1 cellular context compared by ENCODE assay signal in the genomic region with DNA sequence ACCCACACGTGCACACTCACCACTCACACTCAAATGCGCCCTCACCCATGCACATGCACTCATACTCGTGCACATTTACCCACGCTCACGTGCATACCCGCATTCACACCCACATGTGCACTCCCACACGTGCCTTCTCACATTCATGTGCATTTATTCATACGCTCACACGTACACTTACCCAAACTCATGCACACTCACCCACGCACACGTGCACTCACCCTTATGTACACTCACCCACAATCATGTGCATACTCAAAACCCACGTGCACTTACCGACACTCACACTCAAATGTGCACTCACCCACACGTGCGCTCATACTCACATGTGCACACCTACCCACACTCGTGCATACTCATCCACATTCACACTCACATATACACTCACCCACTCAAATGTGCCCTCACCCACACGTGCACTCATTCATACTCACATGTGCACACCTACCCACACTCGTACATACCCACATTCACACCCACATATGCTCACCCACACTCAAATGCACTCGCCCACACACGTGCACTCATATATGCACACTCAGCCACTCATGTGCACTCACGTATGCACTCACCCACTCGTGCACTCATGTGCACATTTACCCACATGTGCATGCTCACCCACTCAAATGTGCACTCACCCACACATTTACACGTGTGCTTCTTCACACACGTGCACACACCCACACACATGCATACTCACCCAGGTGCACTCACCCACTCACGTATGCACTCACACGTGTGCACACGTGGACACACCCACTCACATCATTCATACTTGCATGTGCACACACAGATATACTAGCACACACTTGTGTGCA.
TF ChIP-seq lines count a peak whose summit lies in the region.

No MANE protein-coding gene starts in this region.

TF ChIP-seq in HEK293, 187 proteins besides CTCF, POLR2A, EP300 and RAD21 (continued from another document):
- TF ChIP-seq ZNF311 (tag by site-specific recombination; IDR thresholded peaks at IDR 0.05; ENCODE audit: borderline replicate concordance) (no peak), MEIS1 (CRISPR knock-in tag; IDR thresholded peaks at IDR 0.05; ENCODE audit: borderline replicate concordance) (no peak), ZFHX2 (tag by site-specific recombination; conservative IDR thresholded peaks at IDR 0.05) (peak; percentile 100), KLF1 (tag by site-specific recombination; IDR thresholded peaks at IDR 0.05) (no peak)
- TF ChIP-seq, protein P1, sequence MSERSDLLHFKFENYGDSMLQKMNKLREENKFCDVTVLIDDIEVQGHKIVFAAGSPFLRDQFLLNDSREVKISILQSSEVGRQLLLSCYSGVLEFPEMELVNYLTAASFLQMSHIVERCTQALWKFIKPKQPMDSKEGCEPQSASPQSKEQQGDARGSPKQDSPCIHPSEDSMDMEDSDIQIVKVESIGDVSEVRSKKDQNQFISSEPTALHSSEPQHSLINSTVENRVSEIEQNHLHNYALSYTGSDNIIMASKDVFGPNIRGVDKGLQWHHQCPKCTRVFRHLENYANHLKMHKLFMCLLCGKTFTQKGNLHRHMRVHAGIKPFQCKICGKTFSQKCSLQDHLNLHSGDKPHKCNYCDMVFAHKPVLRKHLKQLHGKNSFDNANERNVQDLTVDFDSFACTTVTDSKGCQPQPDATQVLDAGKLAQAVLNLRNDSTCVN (tag by site-specific recombination; optimal IDR thresholded peaks at IDR 0.05), result peak; percentile 38
- TF ChIP-seq, protein P2, sequence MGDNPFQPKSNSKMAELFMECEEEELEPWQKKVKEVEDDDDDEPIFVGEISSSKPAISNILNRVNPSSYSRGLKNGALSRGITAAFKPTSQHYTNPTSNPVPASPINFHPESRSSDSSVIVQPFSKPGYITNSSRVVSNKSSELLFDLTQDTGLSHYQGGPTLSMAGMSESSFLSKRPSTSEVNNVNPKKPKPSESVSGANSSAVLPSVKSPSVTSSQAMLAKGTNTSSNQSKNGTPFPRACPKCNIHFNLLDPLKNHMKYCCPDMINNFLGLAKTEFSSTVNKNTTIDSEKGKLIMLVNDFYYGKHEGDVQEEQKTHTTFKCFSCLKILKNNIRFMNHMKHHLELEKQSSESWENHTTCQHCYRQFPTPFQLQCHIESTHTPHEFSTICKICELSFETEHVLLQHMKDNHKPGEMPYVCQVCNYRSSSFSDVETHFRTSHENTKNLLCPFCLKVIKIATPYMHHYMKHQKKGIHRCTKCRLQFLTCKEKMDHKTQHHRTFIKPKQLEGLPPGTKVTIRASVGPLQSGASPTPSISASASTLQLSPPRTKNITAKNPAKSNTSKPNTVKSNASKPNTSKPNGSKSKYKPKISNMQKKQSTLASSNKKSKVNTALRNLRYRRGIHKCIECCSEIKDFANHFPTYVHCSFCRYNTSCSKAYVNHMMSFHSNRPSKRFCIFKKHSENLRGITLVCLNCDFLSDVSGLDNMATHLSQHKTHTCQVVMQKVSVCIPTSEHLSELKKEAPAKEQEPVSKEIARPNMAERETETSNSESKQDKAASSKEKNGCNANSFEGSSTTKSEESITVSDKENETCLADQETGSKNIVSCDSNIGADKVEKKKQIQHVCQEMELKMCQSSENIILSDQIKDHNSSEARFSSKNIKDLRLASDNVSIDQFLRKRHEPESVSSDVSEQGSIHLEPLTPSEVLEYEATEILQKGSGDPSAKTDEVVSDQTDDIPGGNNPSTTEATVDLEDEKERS (tag by site-specific recombination; IDR thresholded peaks at IDR 0.05), result no peak
- TF ChIP-seq, protein P3, sequence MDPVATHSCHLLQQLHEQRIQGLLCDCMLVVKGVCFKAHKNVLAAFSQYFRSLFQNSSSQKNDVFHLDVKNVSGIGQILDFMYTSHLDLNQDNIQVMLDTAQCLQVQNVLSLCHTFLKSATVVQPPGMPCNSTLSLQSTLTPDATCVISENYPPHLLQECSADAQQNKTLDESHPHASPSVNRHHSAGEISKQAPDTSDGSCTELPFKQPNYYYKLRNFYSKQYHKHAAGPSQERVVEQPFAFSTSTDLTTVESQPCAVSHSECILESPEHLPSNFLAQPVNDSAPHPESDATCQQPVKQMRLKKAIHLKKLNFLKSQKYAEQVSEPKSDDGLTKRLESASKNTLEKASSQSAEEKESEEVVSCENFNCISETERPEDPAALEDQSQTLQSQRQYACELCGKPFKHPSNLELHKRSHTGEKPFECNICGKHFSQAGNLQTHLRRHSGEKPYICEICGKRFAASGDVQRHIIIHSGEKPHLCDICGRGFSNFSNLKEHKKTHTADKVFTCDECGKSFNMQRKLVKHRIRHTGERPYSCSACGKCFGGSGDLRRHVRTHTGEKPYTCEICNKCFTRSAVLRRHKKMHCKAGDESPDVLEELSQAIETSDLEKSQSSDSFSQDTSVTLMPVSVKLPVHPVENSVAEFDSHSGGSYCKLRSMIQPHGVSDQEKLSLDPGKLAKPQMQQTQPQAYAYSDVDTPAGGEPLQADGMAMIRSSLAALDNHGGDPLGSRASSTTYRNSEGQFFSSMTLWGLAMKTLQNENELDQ (tag by site-specific recombination; IDR thresholded peaks at IDR 0.05; ENCODE audit: low read depth), result no peak
